23 cellular contexts compared by ENCODE assay signal in the genomic region with DNA sequence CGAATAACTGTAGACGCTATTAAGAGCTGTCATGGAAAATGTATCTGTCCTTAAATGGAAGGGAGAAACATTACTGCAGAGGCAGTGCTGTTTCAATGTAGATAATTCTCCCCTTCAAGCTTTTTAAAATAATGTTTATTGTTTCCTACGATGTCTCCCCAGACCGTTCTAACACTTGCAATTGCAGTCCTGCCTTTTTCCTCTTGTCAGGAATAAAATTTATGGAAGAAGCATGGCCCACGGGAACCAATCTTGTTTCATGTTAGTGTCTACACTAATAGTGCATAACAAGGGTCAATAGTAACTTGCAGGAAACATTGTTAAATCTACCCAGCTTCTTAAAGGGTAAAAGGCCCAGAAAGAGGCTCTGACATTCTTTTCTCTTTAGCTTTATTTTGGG.
DNase-seq lines count a peak whose midpoint lies in the region; ATAC-seq and TF ChIP-seq lines count a peak whose summit lies in the region.
"Had no signal": no experiment of that assay in that cellular context is flagged by ENCODE, and none has a peak within 500 bp of the region (broad histone marks: within the 10 kb centered on the region; RNA-seq: fewer than 3 reads in every experiment).

No MANE protein-coding gene starts in this region.

- peak; percentile 59 for TF ChIP-seq EP300 in neural cell (conservative IDR thresholded peaks at IDR 0.05; ENCODE audit: poor library complexity, severe bottlenecking)

- peak overlapping the region; percentile 30 for H3K4me2 ChIP-seq in neural cell (ENCODE audit: low read length)
- H3K4me2 ChIP-seq: BLaER1 had no signal

- H3K36me3 ChIP-seq in neural cell (ENCODE audit: insufficient read depth, low read length): no peaks in the 10 kb centered on the region
- H3K36me3 ChIP-seq: BE2C, BLaER1 had no signal

- H3K27ac ChIP-seq in neural cell (ENCODE audit: low read length): peak overlapping the region; percentile 71
- H3K27ac ChIP-seq: BLaER1 had no signal

- H3K79me2 ChIP-seq in neural cell (replicated peaks; ENCODE audit: insufficient read depth, low read length): no peaks in the 10 kb centered on the region

- H3K9me2 ChIP-seq in neural cell (ENCODE audit: insufficient read depth, low read length): no peaks in the 10 kb centered on the region

- no peak for TF ChIP-seq RAD21 in neural cell (conservative IDR thresholded peaks at IDR 0.05)

- H3K4me3 ChIP-seq in neural cell (ENCODE audit: low read length): peak overlapping the region; percentile 34
- H3K4me3 ChIP-seq: BLaER1, GM12878 had no signal

- H3K9ac ChIP-seq in neural cell (ENCODE audit: low read length): no peak overlapping the region
- H3K9ac ChIP-seq: BLaER1 had no signal

- CTCF ChIA-PET in HEK293T (lab: Yijun Ruan, JAX): no interaction called here

- no peak overlapping the region for H2AFZ ChIP-seq in neural cell (ENCODE audit: low read depth, low read length)

- H3K9me3 ChIP-seq in neural cell (ENCODE audit: low read length): no peaks in the 10 kb centered on the region
- H3K9me3 ChIP-seq: BE2C, BLaER1 had no signal

- no peak for ATAC-seq in GM19467 (IDR thresholded peaks at IDR 0.05; ENCODE audit: unreplicated experiment)
- ATAC-seq: GM12878 had no signal

- POLR2A ChIA-PET in HEK293T (lab: Yijun Ruan, JAX): no interaction called here

- H3K27me3 ChIP-seq in neural cell (ENCODE audit: insufficient read depth, low read depth, low read length): no peaks in the 10 kb centered on the region
- H3K27me3 ChIP-seq: BE2C, BLaER1 had no signal

- no peaks in the 10 kb centered on the region for H4K20me1 ChIP-seq in neural cell (ENCODE audit: insufficient read depth)
- H4K20me1 ChIP-seq: BLaER1 had no signal

- no peak for DNase-seq in HEK293T (ENCODE audit: extremely low spot score)
- peak; percentile 81 for DNase-seq in NCI-H2227 treated with DMSO at 0.1 percent for 48 hours (lab: John Stamatoyannopoulos, UW)
- no peak for DNase-seq in inferior parietal cortex (ENCODE audit: extremely low spot score)
- no peak for DNase-seq in NCI-H146 (lab: John Stamatoyannopoulos, UW)
- DNase-seq: 8988T; ACHN; BE2C; C1 segment of cervical spinal cord; CD4-positive, alpha-beta memory T cell; CD4-positive, CD25-positive, alpha-beta regulatory T cell; CD8-positive, alpha-beta memory T cell; COR-L47; DMS 273 treated with DMSO at 0.1 percent for 48 hours; DMS153; DMS53; DMS79; DND-41; EL; GDM1 had no signal

- TF ChIP-seq CTCF in neural cell (IDR thresholded peaks at IDR 0.05; ENCODE audit: poor library complexity, severe bottlenecking): no peak

- H3F3A ChIP-seq in neural cell (ENCODE audit: insufficient read depth, low read length, poor library complexity, severe bottlenecking): no peaks in the 10 kb centered on the region

TF ChIP-seq in HEK293T, 16 proteins besides CTCF, POLR2A, EP300 and RAD21:
- TF ChIP-seq NFRKB (IDR thresholded peaks at IDR 0.05): no peak
- TF ChIP-seq, protein P1, sequence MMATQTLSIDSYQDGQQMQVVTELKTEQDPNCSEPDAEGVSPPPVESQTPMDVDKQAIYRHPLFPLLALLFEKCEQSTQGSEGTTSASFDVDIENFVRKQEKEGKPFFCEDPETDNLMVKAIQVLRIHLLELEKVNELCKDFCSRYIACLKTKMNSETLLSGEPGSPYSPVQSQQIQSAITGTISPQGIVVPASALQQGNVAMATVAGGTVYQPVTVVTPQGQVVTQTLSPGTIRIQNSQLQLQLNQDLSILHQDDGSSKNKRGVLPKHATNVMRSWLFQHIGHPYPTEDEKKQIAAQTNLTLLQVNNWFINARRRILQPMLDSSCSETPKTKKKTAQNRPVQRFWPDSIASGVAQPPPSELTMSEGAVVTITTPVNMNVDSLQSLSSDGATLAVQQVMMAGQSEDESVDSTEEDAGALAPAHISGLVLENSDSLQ (IDR thresholded peaks at IDR 0.05): peak; percentile 44; the same call in 1 of the 2 replicates

TF ChIP-seq in neural cell, 6 proteins besides CTCF, POLR2A, EP300 and RAD21:
- TF ChIP-seq, protein P2, sequence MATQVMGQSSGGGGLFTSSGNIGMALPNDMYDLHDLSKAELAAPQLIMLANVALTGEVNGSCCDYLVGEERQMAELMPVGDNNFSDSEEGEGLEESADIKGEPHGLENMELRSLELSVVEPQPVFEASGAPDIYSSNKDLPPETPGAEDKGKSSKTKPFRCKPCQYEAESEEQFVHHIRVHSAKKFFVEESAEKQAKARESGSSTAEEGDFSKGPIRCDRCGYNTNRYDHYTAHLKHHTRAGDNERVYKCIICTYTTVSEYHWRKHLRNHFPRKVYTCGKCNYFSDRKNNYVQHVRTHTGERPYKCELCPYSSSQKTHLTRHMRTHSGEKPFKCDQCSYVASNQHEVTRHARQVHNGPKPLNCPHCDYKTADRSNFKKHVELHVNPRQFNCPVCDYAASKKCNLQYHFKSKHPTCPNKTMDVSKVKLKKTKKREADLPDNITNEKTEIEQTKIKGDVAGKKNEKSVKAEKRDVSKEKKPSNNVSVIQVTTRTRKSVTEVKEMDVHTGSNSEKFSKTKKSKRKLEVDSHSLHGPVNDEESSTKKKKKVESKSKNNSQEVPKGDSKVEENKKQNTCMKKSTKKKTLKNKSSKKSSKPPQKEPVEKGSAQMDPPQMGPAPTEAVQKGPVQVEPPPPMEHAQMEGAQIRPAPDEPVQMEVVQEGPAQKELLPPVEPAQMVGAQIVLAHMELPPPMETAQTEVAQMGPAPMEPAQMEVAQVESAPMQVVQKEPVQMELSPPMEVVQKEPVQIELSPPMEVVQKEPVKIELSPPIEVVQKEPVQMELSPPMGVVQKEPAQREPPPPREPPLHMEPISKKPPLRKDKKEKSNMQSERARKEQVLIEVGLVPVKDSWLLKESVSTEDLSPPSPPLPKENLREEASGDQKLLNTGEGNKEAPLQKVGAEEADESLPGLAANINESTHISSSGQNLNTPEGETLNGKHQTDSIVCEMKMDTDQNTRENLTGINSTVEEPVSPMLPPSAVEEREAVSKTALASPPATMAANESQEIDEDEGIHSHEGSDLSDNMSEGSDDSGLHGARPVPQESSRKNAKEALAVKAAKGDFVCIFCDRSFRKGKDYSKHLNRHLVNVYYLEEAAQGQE (IDR thresholded peaks at IDR 0.05; ENCODE audit: borderline replicate concordance): peak; percentile 94
- TF ChIP-seq POLR2AphosphoS5 (IDR thresholded peaks at IDR 0.05) (peak; percentile 49), TAF1 (IDR thresholded peaks at IDR 0.05; ENCODE audit: low read depth) (no peak), SMC3 (conservative IDR thresholded peaks at IDR 0.05; ENCODE audit: poor library complexity) (no peak)
